ENCODE assay signal across 9 cellular contexts in genomic region chr18:63974991-63975390, GRCh38. TPM values are rescaled to one million over a fixed set of nuclear protein-coding genes. Genes with fewer than 3 reads are reported as not detected.
DNase-seq lines count a peak whose midpoint lies in the region; ATAC-seq and TF ChIP-seq lines count a peak whose summit lies in the region.
"Had no signal": no experiment of that assay in that cellular context is flagged by ENCODE, and none has a peak within 500 bp of the region (broad histone marks: within the 10 kb centered on the region; RNA-seq: fewer than 3 reads in every experiment).

No MANE protein-coding gene starts in this region.

- peak; percentile 14 for DNase-seq in activated naive CD4-positive, alpha-beta T cell treated with Interleukin-2 at 50 U/mL for 16 hours
- DNase-seq in activated naive CD4-positive, alpha-beta T cell treated with anti-CD3 and anti-CD28 coated beads, Interleukin-2, amount 50 U/mL, for 16 hours, result no peak
- DNase-seq in MV-4-11 (lab: John Stamatoyannopoulos, UW) (peak; percentile 88), colonic mucosa (peak; percentile 49), Caco-2 (no peak), NCI-H2081 treated with DMSO at 0.1 percent for 48 hours (lab: John Stamatoyannopoulos, UW) (no peak), ascending aorta (ENCODE audit: low spot score in 2 of 2) (no peak)
- no peak for DNase-seq in stimulated activated effector memory CD8-positive, alpha-beta T cell treated with anti-CD3 and anti-CD28 coated beads, Interleukin-12 subunit alpha, Interleukin-12 subunit beta, amount 100 ng/mL, for 72 hours (ENCODE audit: low spot score in 2 of 2)
- DNase-seq: upper lobe of left lung had no signal

- no peak overlapping the region for H3K4me3 ChIP-seq in colonic mucosa
- H3K4me3 ChIP-seq in Caco-2 (ENCODE audit: low read depth, low read length), result no peak overlapping the region
- no peak overlapping the region for H3K4me3 ChIP-seq in ascending aorta
- H3K4me3 ChIP-seq: upper lobe of left lung had no signal

- no TSS peak for BruUV-seq in Caco-2 (replicated peaks; lab: Mats Ljungman, UMichigan)

- H3K27ac Mint-ChIP-seq in stimulated activated effector memory CD8-positive, alpha-beta T cell treated with anti-CD3 and anti-CD28 coated beads, Interleukin-12 subunit alpha, Interleukin-12 subunit beta, amount 100 ng/mL, for 72 hours, result peak overlapping the region; percentile 32
- H3K27ac Mint-ChIP-seq in Caco-2 (ENCODE audit: unreplicated experiment), result no peak overlapping the region

- peaks cover 41% of the 10 kb centered on the region for H3K4me1 Mint-ChIP-seq in stimulated activated effector memory CD8-positive, alpha-beta T cell treated with anti-CD3 and anti-CD28 coated beads, Interleukin-12 subunit alpha, Interleukin-12 subunit beta, amount 100 ng/mL, for 72 hours
- H3K4me1 Mint-ChIP-seq in Caco-2 (ENCODE audit: low read depth, unreplicated experiment), result no peaks in the 10 kb centered on the region

- no peak overlapping the region for H3K27ac ChIP-seq in colonic mucosa
- no peak overlapping the region for H3K27ac ChIP-seq in ascending aorta

- no peak overlapping the region for H3K4me3 Mint-ChIP-seq in stimulated activated effector memory CD8-positive, alpha-beta T cell treated with anti-CD3 and anti-CD28 coated beads, Interleukin-12 subunit alpha, Interleukin-12 subunit beta, amount 100 ng/mL, for 72 hours
- no peak overlapping the region for H3K4me3 Mint-ChIP-seq in Caco-2 (ENCODE audit: unreplicated experiment)

- no peaks in the 10 kb centered on the region for H3K9me3 Mint-ChIP-seq in stimulated activated effector memory CD8-positive, alpha-beta T cell treated with anti-CD3 and anti-CD28 coated beads, Interleukin-12 subunit alpha, Interleukin-12 subunit beta, amount 100 ng/mL, for 72 hours
- no peaks in the 10 kb centered on the region for H3K9me3 Mint-ChIP-seq in Caco-2 (ENCODE audit: unreplicated experiment)

- H3K4me1 ChIP-seq in colonic mucosa (peaks cover 7% of the 10 kb centered on the region), Caco-2 (no peaks in the 10 kb centered on the region), ascending aorta (no peaks in the 10 kb centered on the region)

- TF ChIP-seq CTCF in colonic mucosa (IDR thresholded peaks at IDR 0.05) (peak; percentile 22), Caco-2 (IDR thresholded peaks at IDR 0.05; ENCODE audit: insufficient read depth in 1 of 2, low read depth in 1 of 2, low read length in 1 of 2, severe bottlenecking in 1 of 2, unreplicated experiment in 1 of 2) (no peak), ascending aorta (IDR thresholded peaks at IDR 0.05) (peak in 1 of 3 experiments; percentile 12)

- H3K9me3 ChIP-seq in colonic mucosa (no peaks in the 10 kb centered on the region), Caco-2 (no peaks in the 10 kb centered on the region), ascending aorta (no peaks in the 10 kb centered on the region)
- H3K9me3 ChIP-seq: upper lobe of left lung had no signal

- H3K36me3 ChIP-seq in colonic mucosa (no peaks in the 10 kb centered on the region), Caco-2 (ENCODE audit: control insufficient read depth, insufficient read depth, low read length) (no peaks in the 10 kb centered on the region), ascending aorta (no peaks in the 10 kb centered on the region)

- no peaks in the 10 kb centered on the region for H3K27me3 ChIP-seq in colonic mucosa
- H3K27me3 ChIP-seq in Caco-2 (replicated peaks; ENCODE audit: control insufficient read depth, insufficient read depth, low read length), result no peaks in the 10 kb centered on the region
- no peaks in the 10 kb centered on the region for H3K27me3 ChIP-seq in ascending aorta
- H3K27me3 ChIP-seq: upper lobe of left lung had no signal

- CTCF ChIA-PET in Caco-2 (lab: Charles Lee), result no interaction called here

- H3K36me3 Mint-ChIP-seq in stimulated activated effector memory CD8-positive, alpha-beta T cell treated with anti-CD3 and anti-CD28 coated beads, Interleukin-12 subunit alpha, Interleukin-12 subunit beta, amount 100 ng/mL, for 72 hours, result peaks cover 28% of the 10 kb centered on the region
- H3K36me3 Mint-ChIP-seq in Caco-2 (ENCODE audit: insufficient read depth, unreplicated experiment), result peaks cover 9% of the 10 kb centered on the region

- POLR2A ChIA-PET in Caco-2 (lab: Charles Lee), result no interaction called here

- ATAC-seq in stimulated activated effector memory CD8-positive, alpha-beta T cell treated with anti-CD3 and anti-CD28 coated beads, Interleukin-12 subunit alpha, Interleukin-12 subunit beta, amount 100 ng/mL, for 72 hours, result no peak

- no peak overlapping the region for H3K9ac ChIP-seq in colonic mucosa (ENCODE audit: low read depth in 2 of 2, low read length in 2 of 2)

- no peaks in the 10 kb centered on the region for H3K27me3 Mint-ChIP-seq in Caco-2 (ENCODE audit: insufficient read depth, unreplicated experiment)

- intact Hi-C loops in colonic mucosa (cut with DNase I), result no loop called here
- intact Hi-C loops in Caco-2 (cut with micrococcal nuclease; ENCODE audit: unreplicated experiment), result loop anchor here (1.0 kb wide), 1 partner anchor 12 kb away; no protein-coding TSS in a partner anchor
- intact Hi-C loops in ascending aorta (cut with DNase I), result loop anchor here (5.0 to 10.0 kb wide), 3 partner anchors 608 to 1540 kb away; partner anchors contain the start of genes KDSR and ZCCHC2

RNA-seq across cellular contexts. Expression of gene SERPINB8, which starts 5.1 kb away (rescaled TPM):
- total RNA-seq in colonic mucosa (10 to 100 TPM in 1 of 2 donors, 1 to 10 TPM in 1; 9.2 to 20.1 TPM), Caco-2 (2022) (0.97 and 0.98 TPM in 2 replicates), ascending aorta (4.5 TPM)

RNA-seq across cellular contexts. Expression of gene HMSD, which starts 25.9 kb away (rescaled TPM):
- total RNA-seq in colonic mucosa (1 to 10 TPM in 1 of 2 donors, under 1 TPM in 1; 0.11 to 2.3 TPM), Caco-2 (2022) (not detected in 2 replicates), ascending aorta (not detected)

Comparison
In these comparisons a context has a peak if more than half of its experiments do, and no peak if none do; other contexts are left out.
1. DNase-seq: peak in activated naive CD4-positive, alpha-beta T cell treated with Interleukin-2 at 50 U/mL for 16 hours (single experiment), MV-4-11 (single experiment) and colonic mucosa (single experiment); none in activated naive CD4-positive, alpha-beta T cell treated with anti-CD3 and anti-CD28 coated beads, Interleukin-2, amount 50 U/mL, for 16 hours (single experiment), stimulated activated effector memory CD8-positive, alpha-beta T cell treated with anti-CD3 and anti-CD28 coated beads, Interleukin-12 subunit alpha, Interleukin-12 subunit beta, amount 100 ng/mL, for 72 hours (0 of 2), Caco-2 (0 of 2), NCI-H2081 treated with DMSO at 0.1 percent for 48 hours (single experiment) and ascending aorta (0 of 2).